ENCODE assay signal across 27 cellular contexts in genomic region chr5:14824490-14824889, GRCh38.
"Had no signal": no experiment of that assay in that cellular context is flagged by ENCODE, and none has a peak within 500 bp of the region (broad histone marks: within the 10 kb centered on the region; RNA-seq: fewer than 3 reads in every experiment).

No MANE protein-coding gene starts in this region.

- H3K27ac ChIP-seq: ascending aorta, heart left ventricle, left lung, sigmoid colon, testis, transverse colon, WERI-Rb-1 had no signal

- ATAC-seq: esophagus mucosa; heart left ventricle; left lung; mucosa of descending colon; natural killer cell treated with Interleukin-12 subunit alpha and Interleukin-12 subunit beta and Interleukin-15 and Interleukin-18, amount 100 ng/mL, for 72 hours had no signal

- H3K9me3 Mint-ChIP-seq: activated CD4-positive, alpha-beta memory T cell treated with anti-CD3 and anti-CD28 coated beads for 36 hours; activated CD4-positive, alpha-beta T cell treated with anti-CD3 and anti-CD28 coated beads, Interleukin-2, amount 10 ng/mL, durations not matched to agents 24 days and 14 days; activated naive CD4-positive, alpha-beta T cell treated with anti-CD3 and anti-CD28 coated beads, Interleukin-2, amount 10 ng/mL, durations not matched to agents 7 days and 5 days; activated naive CD8-positive, alpha-beta T cell treated with anti-CD3 and anti-CD28 coated beads, Interleukin-2, amount 10 ng/mL, durations not matched to agents 7 days and 5 days; activated T-cell treated with anti-CD3 and anti-CD28 coated beads, Interleukin-2, amount 50 U/mL, for 24 hours; brain; endodermal cell; immature natural killer cell; natural killer cell treated with Interleukin-12 subunit alpha and Interleukin-12 subunit beta and Interleukin-15 and Interleukin-18, amount 100 ng/mL, for 72 hours had no signal

- DNase-seq: activated CD4-positive, alpha-beta memory T cell treated with anti-CD3 and anti-CD28 coated beads for 36 hours; activated CD4-positive, alpha-beta T cell treated with anti-CD3 and anti-CD28 coated beads, Interleukin-2, amount 10 ng/mL, durations not matched to agents 24 days and 14 days; activated CD4-positive, CD25-positive, alpha-beta regulatory T cell treated with anti-CD3 and anti-CD28 coated beads, Interleukin-2, amount 50 U/mL, for 72 hours; activated CD8-positive, alpha-beta memory T cell treated with anti-CD3 and anti-CD28 coated beads, Interleukin-2, amount 50 U/mL, for 48 hours; activated gamma-delta T cell; activated naive CD4-positive, alpha-beta T cell treated with anti-CD3 and anti-CD28 coated beads, Interleukin-2, amount 10 ng/mL, durations not matched to agents 7 days and 5 days; activated naive CD8-positive, alpha-beta T cell treated with anti-CD3 and anti-CD28 coated beads, Interleukin-2, amount 10 ng/mL, durations not matched to agents 7 days and 5 days; activated T-cell treated with anti-CD3 and anti-CD28 coated beads, Interleukin-2, amount 50 U/mL, for 24 hours; cortex of kidney; endodermal cell; foreskin fibroblast; heart left ventricle; hypothalamus; immature natural killer cell; left lung; mucosa of descending colon; sigmoid colon; stimulated activated CD4-positive, alpha-beta T cell treated with anti-CD3 and anti-CD28 coated beads, Interleukin-15, amount 100 ng/mL, for 24 hours; stimulated activated naive CD4-positive, alpha-beta T cell; T-helper 9 cell; testis; transverse colon; WERI-Rb-1 had no signal

- H3K4me1 ChIP-seq: left lung, sigmoid colon, testis had no signal

- H3K27ac Mint-ChIP-seq: activated CD4-positive, alpha-beta memory T cell treated with anti-CD3 and anti-CD28 coated beads for 36 hours; activated CD4-positive, alpha-beta T cell treated with anti-CD3 and anti-CD28 coated beads, Interleukin-2, amount 10 ng/mL, durations not matched to agents 24 days and 14 days; activated naive CD4-positive, alpha-beta T cell treated with anti-CD3 and anti-CD28 coated beads, Interleukin-2, amount 10 ng/mL, durations not matched to agents 7 days and 5 days; activated naive CD8-positive, alpha-beta T cell treated with anti-CD3 and anti-CD28 coated beads, Interleukin-2, amount 10 ng/mL, durations not matched to agents 7 days and 5 days; activated T-cell treated with anti-CD3 and anti-CD28 coated beads, Interleukin-2, amount 50 U/mL, for 24 hours had no signal

- H3K4me3 ChIP-seq: ascending aorta, heart left ventricle, left lung, mucosa of descending colon, sigmoid colon, testis, transverse colon had no signal

- H3K27me3 ChIP-seq: ascending aorta, heart left ventricle, left lung, sigmoid colon, testis, transverse colon had no signal

- H3K4me3 Mint-ChIP-seq: activated CD4-positive, alpha-beta memory T cell treated with anti-CD3 and anti-CD28 coated beads for 36 hours; activated CD4-positive, alpha-beta T cell treated with anti-CD3 and anti-CD28 coated beads, Interleukin-2, amount 10 ng/mL, durations not matched to agents 24 days and 14 days; activated naive CD4-positive, alpha-beta T cell treated with anti-CD3 and anti-CD28 coated beads, Interleukin-2, amount 10 ng/mL, durations not matched to agents 7 days and 5 days; activated naive CD8-positive, alpha-beta T cell treated with anti-CD3 and anti-CD28 coated beads, Interleukin-2, amount 10 ng/mL, durations not matched to agents 7 days and 5 days; activated T-cell treated with anti-CD3 and anti-CD28 coated beads, Interleukin-2, amount 50 U/mL, for 24 hours; brain; endodermal cell; immature natural killer cell; natural killer cell treated with Interleukin-12 subunit alpha and Interleukin-12 subunit beta and Interleukin-15 and Interleukin-18, amount 100 ng/mL, for 72 hours had no signal

- H3K36me3 ChIP-seq: ascending aorta, left lung, sigmoid colon, transverse colon, WERI-Rb-1 had no signal

- H3K9me3 ChIP-seq: ascending aorta, heart left ventricle, left lung, mucosa of descending colon, sigmoid colon, testis, transverse colon had no signal

- H3K27me3 Mint-ChIP-seq: activated CD4-positive, alpha-beta memory T cell treated with anti-CD3 and anti-CD28 coated beads for 36 hours; activated CD4-positive, alpha-beta T cell treated with anti-CD3 and anti-CD28 coated beads, Interleukin-2, amount 10 ng/mL, durations not matched to agents 24 days and 14 days; activated naive CD4-positive, alpha-beta T cell treated with anti-CD3 and anti-CD28 coated beads, Interleukin-2, amount 10 ng/mL, durations not matched to agents 7 days and 5 days; activated naive CD8-positive, alpha-beta T cell treated with anti-CD3 and anti-CD28 coated beads, Interleukin-2, amount 10 ng/mL, durations not matched to agents 7 days and 5 days; activated T-cell treated with anti-CD3 and anti-CD28 coated beads, Interleukin-2, amount 50 U/mL, for 24 hours; brain; natural killer cell treated with Interleukin-12 subunit alpha and Interleukin-12 subunit beta and Interleukin-15 and Interleukin-18, amount 100 ng/mL, for 72 hours had no signal
